ENCODE assay signal across 9 cellular contexts in the genomic region with DNA sequence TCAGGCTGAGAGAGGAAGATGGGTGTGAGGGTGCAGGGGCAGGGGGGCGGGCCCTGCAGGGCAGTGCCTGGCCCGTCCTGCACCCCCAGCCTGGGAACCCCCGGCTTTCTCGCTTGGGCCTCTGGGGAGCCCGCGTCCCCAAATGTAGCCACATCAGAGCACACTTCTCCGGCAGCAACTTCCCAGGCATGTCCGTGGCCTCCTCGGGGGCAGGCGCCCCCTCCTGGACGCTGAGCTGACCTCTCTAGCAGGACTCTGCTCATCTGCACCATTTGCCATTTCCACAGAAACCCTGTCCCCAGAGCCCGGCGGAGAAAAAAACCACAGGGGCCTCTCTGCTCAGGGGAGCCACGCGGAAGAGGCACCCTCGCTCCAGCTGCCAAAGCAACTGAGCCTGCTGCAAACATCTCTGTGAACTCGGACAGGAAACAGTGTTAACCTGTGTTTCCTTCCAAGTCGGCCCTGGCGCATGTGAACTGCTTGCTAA.
DNase-seq lines count a peak whose midpoint lies in the region; ATAC-seq and TF ChIP-seq lines count a peak whose summit lies in the region.
"Had no signal": no experiment of that assay in that cellular context is flagged by ENCODE, and none has a peak within 500 bp of the region (broad histone marks: within the 10 kb centered on the region; RNA-seq: fewer than 3 reads in every experiment).

No MANE protein-coding gene starts in this region.

- no peaks in the 10 kb centered on the region for H3K36me3 Mint-ChIP-seq in natural killer cell treated with Interleukin-12 subunit alpha and Interleukin-12 subunit beta and Interleukin-15 and Interleukin-18, amount 100 ng/mL, for 72 hours

- H3K27me3 ChIP-seq in HCT116 (ENCODE audit: insufficient read depth, low read length): no peaks in the 10 kb centered on the region
- H3K27me3 ChIP-seq: neutrophil had no signal

- POLR2A ChIA-PET in HCT116 (lab: Charles Lee): no interaction called here

- H3K4me1 Mint-ChIP-seq in natural killer cell treated with Interleukin-12 subunit alpha and Interleukin-12 subunit beta and Interleukin-15 and Interleukin-18, amount 100 ng/mL, for 72 hours (ENCODE audit: low read depth in 2 of 2): peaks cover 27% of the 10 kb centered on the region in 2 donors

- BruUV-seq in HCT116 (replicated peaks; lab: Mats Ljungman, UMichigan): no TSS peak

- no peaks in the 10 kb centered on the region for H3K9me2 ChIP-seq in HCT116 (ENCODE audit: insufficient read depth)

- no peaks in the 10 kb centered on the region for H3K27me3 Mint-ChIP-seq in natural killer cell treated with Interleukin-12 subunit alpha and Interleukin-12 subunit beta and Interleukin-15 and Interleukin-18, amount 100 ng/mL, for 72 hours

- H3K9me3 Mint-ChIP-seq in natural killer cell treated with Interleukin-12 subunit alpha and Interleukin-12 subunit beta and Interleukin-15 and Interleukin-18, amount 100 ng/mL, for 72 hours: no peaks in the 10 kb centered on the region

- H4K20me1 ChIP-seq in HCT116 (ENCODE audit: insufficient read depth): no peaks in the 10 kb centered on the region

- no peaks in the 10 kb centered on the region for H3K4me1 ChIP-seq in HCT116 (ENCODE audit: control insufficient read depth in 1 of 2, insufficient read depth in 2 of 2, low read length in 2 of 2)

- intact Hi-C loops in HCT116 (cut with micrococcal nuclease): no loop called here

- TF ChIP-seq POLR2A in HCT116 (IDR thresholded peaks at IDR 0.05; ENCODE audit: borderline replicate concordance, extremely low read depth, insufficient read depth, insufficient read length): no peak

- TF ChIP-seq RAD21 in HCT116 (IDR thresholded peaks at IDR 0.05; ENCODE audit: low read depth): no peak

- no peak overlapping the region for H3K27ac ChIP-seq in HCT116 (ENCODE audit: low read depth, low read length)
- H3K27ac ChIP-seq: neutrophil had no signal

- CTCF ChIA-PET in HCT116 (lab: Charles Lee): interaction anchor here (0.9 to 1.0 kb wide), 2 partner anchors 33 to 45 kb away, joined by 3 read pairs; no protein-coding TSS in a partner anchor

- H3K4me3 Mint-ChIP-seq in natural killer cell treated with Interleukin-12 subunit alpha and Interleukin-12 subunit beta and Interleukin-15 and Interleukin-18, amount 100 ng/mL, for 72 hours: peak overlapping the region; percentile 61

- no peaks in the 10 kb centered on the region for H3K9me3 ChIP-seq in HCT116 (ENCODE audit: control insufficient read depth in 1 of 2, insufficient read depth in 1 of 2, low read depth in 1 of 2, low read length in 2 of 2)
- H3K9me3 ChIP-seq: neutrophil had no signal

- TF ChIP-seq CTCF in GM12865 (IDR thresholded peaks at IDR 0.05; ENCODE audit: insufficient read depth, low read depth, low read length, missing control alignments) (peak; percentile 52), HCT116 (IDR thresholded peaks at IDR 0.05 in 2 of 3, conservative IDR thresholded peaks at IDR 0.05 in 1 of 3; ENCODE audit: borderline replicate concordance in 1 of 3, insufficient read depth in 1 of 3, low read depth in 2 of 3, low read length in 2 of 3) (peak in 2 of 3 experiments; percentile 60 to 67; a peak in 5 of 6 replicates)

- ATAC-seq in HCT116 (peak; percentile 66), GM21526 (IDR thresholded peaks at IDR 0.05; ENCODE audit: low FRiP score, unreplicated experiment) (no peak)
- peak; percentile 68 to 80 for ATAC-seq in natural killer cell treated with Interleukin-12 subunit alpha and Interleukin-12 subunit beta and Interleukin-15 and Interleukin-18, amount 100 ng/mL, for 72 hours

- H3K4me2 ChIP-seq in HCT116 (ENCODE audit: low read length): no peak overlapping the region

- in situ Hi-C loops in SK-MEL-5 (cut with HindIII; ENCODE audit: low pct_unique_long_range_greater_than_20kb, low sequenced_read_pairs): no loop called here

- RAD21 ChIA-PET in HCT116 (lab: Charles Lee; ENCODE audit: low non-redundant PET in 1 of 2, low total read pairs in 2 of 2, uncharacterized antibody in 2 of 2, unreplicated experiment in 2 of 2): no interaction called here

- peak; percentile 84 for DNase-seq in GM12865 (ENCODE audit: low read depth)
- no peak for DNase-seq in HCT116 (ENCODE audit: low read depth, low spot score)
- peak; percentile 39 for DNase-seq in SK-MEL-5 (ENCODE audit: low read depth, low spot score)
- DNase-seq in central memory CD4-positive, alpha-beta T cell: peak; percentile 16
- DNase-seq in natural killer cell treated with Interleukin-12 subunit alpha and Interleukin-12 subunit beta and Interleukin-15 and Interleukin-18, amount 100 ng/mL, for 72 hours (ENCODE audit: low spot score): peak; percentile 73
- no peak for DNase-seq in NCI-H1417 treated with DMSO at 0.1 percent for 48 hours (lab: John Stamatoyannopoulos, UW)
- DNase-seq in NCI-H128 (lab: John Stamatoyannopoulos, UW; ENCODE audit: unreplicated experiment): no peak

- H3K9ac ChIP-seq in HCT116 (ENCODE audit: low read length): no peak overlapping the region

- peak overlapping the region; percentile 43 to 76 for H3K27ac Mint-ChIP-seq in natural killer cell treated with Interleukin-12 subunit alpha and Interleukin-12 subunit beta and Interleukin-15 and Interleukin-18, amount 100 ng/mL, for 72 hours

- H2AFZ ChIP-seq in HCT116 (ENCODE audit: low read depth, low read length, poor library complexity, severe bottlenecking): no peak overlapping the region

- peaks cover 5 to 26% of the 10 kb centered on the region in 2 experiments; a peak in 3 of 4 replicates for H3K36me3 ChIP-seq in HCT116 (ENCODE audit: control insufficient read depth in 1 of 2, insufficient read depth in 2 of 2, low read length in 2 of 2)

- H3K4me3 ChIP-seq in GM12865 (ENCODE audit: low read depth, low read length) (no peak overlapping the region), HCT116 (replicated peaks in 1 of 2; ENCODE audit: low read depth in 1 of 2, low read length in 2 of 2) (no peak overlapping the region)

- peaks cover 11% of the 10 kb centered on the region; the same call in 1 of the 2 replicates for H3K79me2 ChIP-seq in HCT116 (ENCODE audit: insufficient read depth, low read length)

TF ChIP-seq in HCT116, 20 proteins besides CTCF, POLR2A, EP300 and RAD21:
- no peak for TF ChIP-seq POLR2AphosphoS5 (IDR thresholded peaks at IDR 0.05; ENCODE audit: low read depth, low read length)
- no peak for TF ChIP-seq JUND (IDR thresholded peaks at IDR 0.05)
- no peak for TF ChIP-seq ATF3 (IDR thresholded peaks at IDR 0.05)
TF ChIP-seq in HCT116: peak in this region for 0.

Comparison
In these comparisons a context has a peak if more than half of its experiments do, and no peak if none do; other contexts are left out.
1. DNase-seq: peak in GM12865 (single experiment), SK-MEL-5 (single experiment), central memory CD4-positive, alpha-beta T cell (single experiment) and natural killer cell treated with Interleukin-12 subunit alpha and Interleukin-12 subunit beta and Interleukin-15 and Interleukin-18, amount 100 ng/mL, for 72 hours (single experiment); none in HCT116 (single experiment), NCI-H1417 treated with DMSO at 0.1 percent for 48 hours (single experiment) and NCI-H128 (single experiment).